Comparison of ENCODE assay signal across 23 cellular contexts in genomic region chr11:28874706-28875105, GRCh38.
DNase-seq lines count a peak whose midpoint lies in the region; ATAC-seq, FAIRE-seq and TF ChIP-seq lines count a peak whose summit lies in the region.
"Had no signal": no experiment of that assay in that cellular context is flagged by ENCODE, and none has a peak within 500 bp of the region (broad histone marks: within the 10 kb centered on the region; RNA-seq: fewer than 3 reads in every experiment).

No MANE protein-coding gene starts in this region.

- intact Hi-C loops in IMR-90 (cut with micrococcal nuclease) (no loop called here), Right ventricle myocardium inferior (cut with DNase I) (no loop called here)

- H2AK5ac ChIP-seq in IMR-90 (ENCODE audit: low read depth, low read length), result no peak overlapping the region

- H2BK15ac ChIP-seq in IMR-90 (ENCODE audit: low read depth, low read length), result no peak overlapping the region

- ATAC-seq in IMR-90 (ENCODE audit: low read depth), result no peak
- ATAC-seq in Right ventricle myocardium inferior, result no peak
- ATAC-seq: GM12878, HCT116 had no signal

- no peaks in the 10 kb centered on the region for H3K36me3 ChIP-seq in IMR-90 (ENCODE audit: control insufficient read depth, insufficient read depth, low read length)

- CTCF ChIA-PET in IMR-90 (lab: Yijun Ruan, JAX), result no interaction called here

- no peaks in the 10 kb centered on the region for H3K27me3 ChIP-seq in IMR-90 (ENCODE audit: control insufficient read depth, insufficient read depth, low read length)

- no peak overlapping the region for H2AFZ ChIP-seq in IMR-90 (replicated peaks; ENCODE audit: low read length, poor library complexity)
- H2AFZ ChIP-seq: GM23248 had no signal

- no peaks in the 10 kb centered on the region for H3K79me1 ChIP-seq in IMR-90 (ENCODE audit: low read depth in 1 of 2, low read length in 2 of 2)

- H2BK20ac ChIP-seq in IMR-90 (ENCODE audit: low read depth, low read length), result no peak overlapping the region

- H3K27ac ChIP-seq in IMR-90 (ENCODE audit: insufficient read depth, low read length), result no peak overlapping the region
- H3K27ac ChIP-seq: 22Rv1, C4-2B, GM23248, HL-60 had no signal

- H3K9me3 ChIP-seq in IMR-90 (ENCODE audit: control insufficient read depth, insufficient read depth, low read length), result no peaks in the 10 kb centered on the region

- no peaks in the 10 kb centered on the region for H3K9me1 ChIP-seq in IMR-90 (ENCODE audit: insufficient read depth, low read length)

- no peak overlapping the region for H4K8ac ChIP-seq in IMR-90 (ENCODE audit: low read depth in 2 of 2, low read length in 2 of 2)

- no TSS peak for BruUV-seq in IMR-90 (replicated peaks; lab: Mats Ljungman, UMichigan)

- H4K20me1 ChIP-seq in IMR-90 (ENCODE audit: insufficient read depth, low read length), result no peaks in the 10 kb centered on the region

- H4K91ac ChIP-seq in IMR-90 (ENCODE audit: insufficient read depth, low read depth, low read length), result no peak overlapping the region

- no peak overlapping the region for H3K23ac ChIP-seq in IMR-90 (ENCODE audit: low read depth, low read length)

- H2BK120ac ChIP-seq in IMR-90 (ENCODE audit: low read depth, low read length), result no peak overlapping the region

- no peak for TF ChIP-seq POLR2A in IMR-90 (IDR thresholded peaks at IDR 0.05; ENCODE audit: low read depth, low read length)

- peak; percentile 53 for DNase-seq in IMR-90
- DNase-seq in fibroblast of peridontal ligament (ENCODE audit: extremely low read depth), result peak; percentile 44
- DNase-seq in Right ventricle myocardium inferior (ENCODE audit: missing footprints), result no peak
- DNase-seq in nucleus accumbens (lab: John Stamatoyannopoulos, UW), result no peak
- DNase-seq in A172 (ENCODE audit: low spot score), result no peak
- DNase-seq in cortex of kidney (lab: John Stamatoyannopoulos, UW), result no peak
- DNase-seq: ACHN; AML-193; CD4-positive, alpha-beta T cell; DMS153; DMS79; GM23248; HFFc6; KBM-7 had no signal

- H2AK9ac ChIP-seq in IMR-90 (replicated peaks; ENCODE audit: low read depth, low read length, poor library complexity), result no peak overlapping the region

- no peak overlapping the region for H3K4me3 ChIP-seq in IMR-90 (ENCODE audit: insufficient read depth, low read depth, low read length)
- H3K4me3 ChIP-seq: GM12878, GM23248 had no signal

- POLR2A ChIA-PET in IMR-90 (lab: Charles Lee; ENCODE audit: unreplicated experiment), result no interaction called here

- no peak overlapping the region for H4K5ac ChIP-seq in IMR-90 (ENCODE audit: low read depth, low read length)

- no CpG with 5 or more reads among the region's 1 CpG for WGBS in IMR-90 (ENCODE audit: extremely low coverage in 2 of 2, insufficient read length in 1 of 2), 2 experiments

- no peak overlapping the region for H3K9ac ChIP-seq in IMR-90 (ENCODE audit: low read depth, low read length)
- H3K9ac ChIP-seq: GM23248 had no signal

- H2BK5ac ChIP-seq in IMR-90 (ENCODE audit: low read depth, low read length, poor library complexity, severe bottlenecking), result no peak overlapping the region

- no peak overlapping the region for H3K4ac ChIP-seq in IMR-90 (ENCODE audit: low read depth, low read length)

- H3K4me1 ChIP-seq in IMR-90 (ENCODE audit: control insufficient read depth, insufficient read depth, low read length), result no peaks in the 10 kb centered on the region

- no peak overlapping the region for H3K4me2 ChIP-seq in IMR-90 (ENCODE audit: low read depth, low read length)

- no peak overlapping the region for H3K14ac ChIP-seq in IMR-90 (replicated peaks; ENCODE audit: low read depth, low read length)

- no peak for TF ChIP-seq RAD21 in IMR-90 (IDR thresholded peaks at IDR 0.05; ENCODE audit: low read length)

- dilution Hi-C loops in IMR-90 (cut with HindIII; ENCODE audit: low sequenced_read_pairs, unreplicated experiment), result no loop called here

- FAIRE-seq in A204.1 (lab: Jason Lieb, UNC), result peak; percentile 16
- FAIRE-seq in G401.6 (lab: Jason Lieb, UNC), result peak; percentile 44
- FAIRE-seq: GM12878, GM18507, HTR-8/SVneo had no signal

- H3K56ac ChIP-seq in IMR-90 (ENCODE audit: extremely low read depth, insufficient read depth, low read length), result no peak overlapping the region

- in situ Hi-C loops in IMR-90 (cut with MboI; ENCODE audit: low sequenced_read_pairs), result no loop called here

- no peak overlapping the region for H3K18ac ChIP-seq in IMR-90 (ENCODE audit: low read depth, low read length)

- no peak for TF ChIP-seq CTCF in IMR-90 (conservative IDR thresholded peaks at IDR 0.05; ENCODE audit: low read depth, low read length)

TF ChIP-seq in IMR-90, 13 proteins besides CTCF, POLR2A, EP300 and RAD21:
- no peak for TF ChIP-seq ELK1 (IDR thresholded peaks at IDR 0.05; ENCODE audit: borderline replicate concordance, low read depth, low read length)
- TF ChIP-seq RCOR1 (IDR thresholded peaks at IDR 0.05; ENCODE audit: insufficient replicate concordance, low read length), result no peak
TF ChIP-seq in IMR-90: peak in this region for 0.

Comparison
In these comparisons a context has a peak if more than half of its experiments do, and no peak if none do; other contexts are left out.
1. DNase-seq: peak in IMR-90 (single experiment) and fibroblast of peridontal ligament (single experiment); none in Right ventricle myocardium inferior (single experiment), nucleus accumbens (0 of 56), A172 (single experiment) and cortex of kidney (single experiment).